Comparison of ENCODE assay signal across 26 cellular contexts in the genomic region with DNA sequence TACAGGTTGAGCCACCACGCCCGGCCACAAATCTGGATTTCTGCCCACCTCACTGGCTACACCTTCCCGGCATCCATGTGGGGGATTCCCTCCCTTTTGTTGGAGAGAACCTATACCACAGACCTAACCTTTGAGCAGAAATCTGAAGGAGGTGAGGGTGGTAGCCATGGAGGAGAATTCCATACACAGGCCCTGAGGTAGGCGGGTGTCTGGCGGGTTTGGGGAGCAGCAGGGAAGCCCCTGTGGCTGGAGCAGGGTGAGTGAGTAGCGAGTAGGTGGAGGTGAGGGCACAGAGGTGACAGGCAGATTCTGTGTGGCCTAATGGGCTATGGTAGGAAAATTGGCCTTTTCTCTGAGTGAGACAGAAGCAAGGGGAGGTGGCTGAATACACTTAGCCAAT. TPM values are rescaled to one million over a fixed set of nuclear protein-coding genes. Genes with fewer than 3 reads are reported as not detected.
DNase-seq lines count a peak whose midpoint lies in the region; ATAC-seq, FAIRE-seq and TF ChIP-seq lines count a peak whose summit lies in the region.
"Had no signal": no experiment of that assay in that cellular context is flagged by ENCODE, and none has a peak within 500 bp of the region (broad histone marks: within the 10 kb centered on the region; RNA-seq: fewer than 3 reads in every experiment).

No MANE protein-coding gene starts in this region.

- H3K9ac ChIP-seq in mesendoderm (ENCODE audit: low read length), result no peak overlapping the region
- H3K9ac ChIP-seq: BLaER1 had no signal

- H3K27me3 ChIP-seq in mesendoderm (ENCODE audit: insufficient read depth, low read length, poor library complexity), result no peaks in the 10 kb centered on the region
- no peaks in the 10 kb centered on the region for H3K27me3 ChIP-seq in dorsolateral prefrontal cortex
- H3K27me3 ChIP-seq: BLaER1, MG63, SJSA1 had no signal

- WGBS in A549 (ENCODE audit: missing lambda C conversion rate), result 95% methylated on average over 6 of the region's 6 CpGs
- no CpG with 5 or more reads among the region's 6 CpGs for WGBS in mesendoderm (ENCODE audit: extremely low coverage, insufficient coverage, low lambda C conversion rate)

- H3K27ac ChIP-seq in A549 (peak overlapping the region in 1 of 2 experiments; percentile 28; a peak in 3 of 6 replicates), mesendoderm (ENCODE audit: low read depth, low read length) (no peak overlapping the region), dorsolateral prefrontal cortex (no peak overlapping the region)
- H3K27ac ChIP-seq: BLaER1, SJSA1 had no signal

- no peak overlapping the region for H2BK5ac ChIP-seq in mesendoderm (ENCODE audit: low read length)

- no peak for FAIRE-seq in A549 (lab: Jason Lieb, UNC)
- FAIRE-seq: GM18507, H54, HTR-8/SVneo had no signal

- H2BK120ac ChIP-seq in mesendoderm (ENCODE audit: low read depth, low read length), result no peak overlapping the region

- peaks cover 38% of the 10 kb centered on the region for H3K4me1 ChIP-seq in A549
- no peaks in the 10 kb centered on the region for H3K4me1 ChIP-seq in mesendoderm (ENCODE audit: control insufficient read depth, low read depth, low read length)
- H3K4me1 ChIP-seq: BLaER1, SJSA1 had no signal

- no peak for TF ChIP-seq EP300 in A549 (IDR thresholded peaks at IDR 0.05)

- H3K36me3 Mint-ChIP-seq in activated CD4-positive, alpha-beta T cell treated with anti-CD3 and anti-CD28 coated beads, Interleukin-2, amount 10 ng/mL, durations not matched to agents 7 days and 5 days (ENCODE audit: low read depth), result peaks cover 47% of the 10 kb centered on the region
- H3K36me3 Mint-ChIP-seq in activated CD4-positive, alpha-beta T cell treated with anti-CD3 and anti-CD28 coated beads, Interleukin-2, amount 10 ng/mL, durations not matched to agents 24 days and 14 days (ENCODE audit: low read depth), result peaks cover 68% of the 10 kb centered on the region
- peaks cover 9% of the 10 kb centered on the region for H3K36me3 Mint-ChIP-seq in T-helper 17 cell (ENCODE audit: low read depth)
- H3K36me3 Mint-ChIP-seq in chondrocyte (ENCODE audit: low read depth), result peaks cover 25% of the 10 kb centered on the region

- no peak overlapping the region for H4K5ac ChIP-seq in mesendoderm (ENCODE audit: low read length)

- H2AK5ac ChIP-seq in mesendoderm (ENCODE audit: low read length), result no peak overlapping the region

- ATAC-seq in A549, result 0 out of 6 replicates have a peak, but pooled peaks of 1 of the 2 experiments have one; percentile 19
- no peak for ATAC-seq in T-helper 17 cell
- ATAC-seq: PC-3, Right ventricle myocardium inferior had no signal

- peak overlapping the region; percentile 25 for H3K56ac ChIP-seq in mesendoderm (ENCODE audit: low read length)

- H3K4me1 Mint-ChIP-seq in activated CD4-positive, alpha-beta T cell treated with anti-CD3 and anti-CD28 coated beads, Interleukin-2, amount 10 ng/mL, durations not matched to agents 7 days and 5 days, result peaks cover 5% of the 10 kb centered on the region
- peaks cover 2% of the 10 kb centered on the region for H3K4me1 Mint-ChIP-seq in activated CD4-positive, alpha-beta T cell treated with anti-CD3 and anti-CD28 coated beads, Interleukin-2, amount 10 ng/mL, durations not matched to agents 24 days and 14 days
- H3K4me1 Mint-ChIP-seq in T-helper 17 cell (peaks cover 12% of the 10 kb centered on the region), chondrocyte (ENCODE audit: low read depth) (peaks cover 2% of the 10 kb centered on the region)

- no peak for DNase-seq in activated CD4-positive, alpha-beta T cell treated with anti-CD3 and anti-CD28 coated beads, Interleukin-2, amount 10 ng/mL, durations not matched to agents 7 days and 5 days
- no peak for DNase-seq in activated CD4-positive, alpha-beta T cell treated with anti-CD3 and anti-CD28 coated beads, Interleukin-2, amount 10 ng/mL, durations not matched to agents 24 days and 14 days
- DNase-seq in A549 (ENCODE audit: low read depth in 1 of 2, low spot score in 1 of 2), result no peak
- no peak for DNase-seq in T-helper 17 cell
- no peak for DNase-seq in mesendoderm
- no peak for DNase-seq in dorsolateral prefrontal cortex
- DNase-seq in chondrocyte (ENCODE audit: low spot score), result no peak
- no peak for DNase-seq in kidney tubule cell (ENCODE audit: low spot score)
- DNase-seq: 8988T; CD4-positive, CD25-positive, alpha-beta regulatory T cell; DMS153; DND-41; KG1; MG63; NCI-H2029 treated with DMSO at 0.1 percent for 48 hours; NCI-H446 treated with DMSO at 0.1 percent for 48 hours; NCI-H526; NCI-H82; NK-92 treated with Interleukin-12 subunit alpha and Interleukin-12 subunit beta, amount 100 ng/mL, for 24 hours; PC-3 had no signal

- peak overlapping the region; percentile 46 for H3K27ac Mint-ChIP-seq in activated CD4-positive, alpha-beta T cell treated with anti-CD3 and anti-CD28 coated beads, Interleukin-2, amount 10 ng/mL, durations not matched to agents 7 days and 5 days
- no peak overlapping the region for H3K27ac Mint-ChIP-seq in activated CD4-positive, alpha-beta T cell treated with anti-CD3 and anti-CD28 coated beads, Interleukin-2, amount 10 ng/mL, durations not matched to agents 24 days and 14 days
- peak overlapping the region; percentile 67 for H3K27ac Mint-ChIP-seq in T-helper 17 cell
- no peak overlapping the region for H3K27ac Mint-ChIP-seq in chondrocyte (ENCODE audit: unreplicated experiment)
- H3K27ac Mint-ChIP-seq: CD4-positive, CD25-positive, alpha-beta regulatory T cell had no signal

- CTCF ChIA-PET in activated CD4-positive, alpha-beta T cell treated with anti-CD3 and anti-CD28 coated beads, Interleukin-2, amount 10 ng/mL, durations not matched to agents 7 days and 5 days (lab: Charles Lee), result interaction anchor here (0.7 to 1.1 kb wide), 2 partner anchors 14 to 222 kb away, joined by 3 to 4 read pairs; no protein-coding TSS in a partner anchor
- CTCF ChIA-PET in A549 (lab: Yijun Ruan, JAX), result interaction anchor here (1.0 to 5.5 kb wide), 4 partner anchors 84 to 226 kb away, joined by 3 to 29 read pairs (median 8); a partner anchor contains a TSS

- H3K4me3 Mint-ChIP-seq in activated CD4-positive, alpha-beta T cell treated with anti-CD3 and anti-CD28 coated beads, Interleukin-2, amount 10 ng/mL, durations not matched to agents 7 days and 5 days, result no peak overlapping the region
- H3K4me3 Mint-ChIP-seq in activated CD4-positive, alpha-beta T cell treated with anti-CD3 and anti-CD28 coated beads, Interleukin-2, amount 10 ng/mL, durations not matched to agents 24 days and 14 days, result no peak overlapping the region
- no peak overlapping the region for H3K4me3 Mint-ChIP-seq in T-helper 17 cell
- H3K4me3 Mint-ChIP-seq in chondrocyte (ENCODE audit: unreplicated experiment), result no peak overlapping the region
- H3K4me3 Mint-ChIP-seq: CD4-positive, CD25-positive, alpha-beta regulatory T cell had no signal

- H3K79me2 ChIP-seq in mesendoderm (ENCODE audit: control insufficient read depth, insufficient read depth, low read length), result peaks cover 1% of the 10 kb centered on the region

- H3K23ac ChIP-seq in mesendoderm (ENCODE audit: low read length), result no peak overlapping the region

- H3K4me2 ChIP-seq in A549 (no peak overlapping the region), mesendoderm (ENCODE audit: low read length) (no peak overlapping the region)
- H3K4me2 ChIP-seq: BLaER1 had no signal

- peaks cover 10% of the 10 kb centered on the region for H3K79me1 ChIP-seq in mesendoderm (ENCODE audit: low read length)

- peaks cover 28% of the 10 kb centered on the region for H3K36me3 ChIP-seq in mesendoderm (ENCODE audit: control insufficient read depth, insufficient read depth, low read length)

- intact Hi-C loops in activated CD4-positive, alpha-beta T cell treated with anti-CD3 and anti-CD28 coated beads, Interleukin-2, amount 10 ng/mL, durations not matched to agents 24 days and 14 days (cut with micrococcal nuclease), result no loop called here
- intact Hi-C loops in dorsolateral prefrontal cortex (cut with DNase I), result no loop called here

- no peak overlapping the region for H2BK15ac ChIP-seq in mesendoderm (replicated peaks; ENCODE audit: low read depth)

- POLR2A ChIA-PET in activated CD4-positive, alpha-beta T cell treated with anti-CD3 and anti-CD28 coated beads, Interleukin-2, amount 10 ng/mL, durations not matched to agents 7 days and 5 days (lab: Charles Lee), result interaction anchor here (0.5 to 0.7 kb wide), 2 partner anchors 11 to 12 kb away, joined by 3 read pairs; a partner anchor contains a TSS
- POLR2A ChIA-PET in A549 (lab: Yijun Ruan, JAX), result interaction anchor here (0.6 to 0.9 kb wide), 2 partner anchors 10 to 11 kb away, joined by 3 to 4 read pairs; a partner anchor contains a TSS

- no peak for TF ChIP-seq RAD21 in A549 (conservative IDR thresholded peaks at IDR 0.05 in 1 of 2, IDR thresholded peaks at IDR 0.05 in 1 of 2)

- no peak overlapping the region for H3K4me3 ChIP-seq in A549
- no peak overlapping the region for H3K4me3 ChIP-seq in mesendoderm (ENCODE audit: low read length)
- H3K4me3 ChIP-seq in dorsolateral prefrontal cortex, result no peak overlapping the region
- H3K4me3 ChIP-seq: BLaER1, MG63, SJSA1 had no signal

- no peak overlapping the region for H3K18ac ChIP-seq in mesendoderm (ENCODE audit: low read length)

- no peak overlapping the region for H3K4ac ChIP-seq in mesendoderm (ENCODE audit: low read depth, low read length)

- TF ChIP-seq CTCF in A549 (IDR thresholded peaks at IDR 0.05) (no peak), dorsolateral prefrontal cortex (IDR thresholded peaks at IDR 0.05 in 54 of 56, conservative IDR thresholded peaks at IDR 0.05 in 2 of 56; ENCODE audit: low read depth in 1 of 56, partially characterized antibody in 56 of 56) (no peak), chondrocyte (IDR thresholded peaks at IDR 0.05) (no peak)

- H4K8ac ChIP-seq in mesendoderm (ENCODE audit: low read depth, low read length), result no peak overlapping the region

- H3K9me3 ChIP-seq in A549 (no peaks in the 10 kb centered on the region), T-helper 17 cell (ENCODE audit: control insufficient read depth, low read length, poor library complexity, severe bottlenecking) (no peaks in the 10 kb centered on the region)
- H3K9me3 ChIP-seq: BLaER1, MG63, SJSA1 had no signal

- H3K27me3 Mint-ChIP-seq in activated CD4-positive, alpha-beta T cell treated with anti-CD3 and anti-CD28 coated beads, Interleukin-2, amount 10 ng/mL, durations not matched to agents 7 days and 5 days, result no peaks in the 10 kb centered on the region
- H3K27me3 Mint-ChIP-seq in activated CD4-positive, alpha-beta T cell treated with anti-CD3 and anti-CD28 coated beads, Interleukin-2, amount 10 ng/mL, durations not matched to agents 24 days and 14 days, result no peaks in the 10 kb centered on the region
- no peaks in the 10 kb centered on the region for H3K27me3 Mint-ChIP-seq in T-helper 17 cell
- H3K27me3 Mint-ChIP-seq in chondrocyte (ENCODE audit: low read depth), result no peaks in the 10 kb centered on the region
- H3K27me3 Mint-ChIP-seq: CD4-positive, CD25-positive, alpha-beta regulatory T cell had no signal

- no peaks in the 10 kb centered on the region for H3K9me3 Mint-ChIP-seq in activated CD4-positive, alpha-beta T cell treated with anti-CD3 and anti-CD28 coated beads, Interleukin-2, amount 10 ng/mL, durations not matched to agents 7 days and 5 days
- no peaks in the 10 kb centered on the region for H3K9me3 Mint-ChIP-seq in activated CD4-positive, alpha-beta T cell treated with anti-CD3 and anti-CD28 coated beads, Interleukin-2, amount 10 ng/mL, durations not matched to agents 24 days and 14 days
- no peaks in the 10 kb centered on the region for H3K9me3 Mint-ChIP-seq in chondrocyte (ENCODE audit: low read depth)
- H3K9me3 Mint-ChIP-seq: CD4-positive, CD25-positive, alpha-beta regulatory T cell had no signal

- TF ChIP-seq POLR2A in A549 (IDR thresholded peaks at IDR 0.05; ENCODE audit: low read length), result no peak

RNA-seq across cellular contexts. Expression of a gene that starts 10.6 kb away (rescaled TPM):
- 100 to 1,000 TPM; 309 to 318 TPM for total RNA-seq in activated CD4-positive, alpha-beta T cell treated with anti-CD3 and anti-CD28 coated beads, Interleukin-2, amount 10 ng/mL, durations not matched to agents 7 days and 5 days
- 321 and 322 TPM in 2 replicates for total RNA-seq in activated CD4-positive, alpha-beta T cell treated with anti-CD3 and anti-CD28 coated beads, Interleukin-2, amount 10 ng/mL, durations not matched to agents 24 days and 14 days
- polyA plus RNA-seq in A549 (2011; rRNA removed), result 419 and 491 TPM in 2 replicates
- polyA plus RNA-seq in A549 (2012; cell fraction: cytosol; rRNA removed), result 1,849 and 2,120 TPM in 2 replicates
- 1,703 and 2,003 TPM in 2 replicates for polyA plus RNA-seq in A549 (2012; cell fraction: nucleus; rRNA removed)
- 910 to 1,057 TPM (median 937 TPM) in 3 replicates for polyA plus RNA-seq in A549 (2017; fragmentation: RNase III; extraction: RNeasy Plus Mini Kit Qiagen cat#74134 plus additional on column Dnase treatment)
- 774 and 844 TPM in 2 replicates for polyA minus RNA-seq in A549 (2011; rRNA and poly(A)+ RNA removed)
- total RNA-seq in T-helper 17 cell, result 100 to 1,000 TPM; 282 to 320 TPM
- polyA plus RNA-seq in mesendoderm (2013, experiment 1 of 2), result 422 TPM
- polyA plus RNA-seq in mesendoderm (2013, experiment 2 of 2), result 421 TPM
- total RNA-seq in dorsolateral prefrontal cortex, result 100 to 1,000 TPM; 165 to 292 (median 241) TPM
- total RNA-seq in chondrocyte, result 177 to 208 TPM (median 185 TPM) in 3 replicates

RNA-seq across cellular contexts. Expression of a gene that starts 11.8 kb away (rescaled TPM):
- total RNA-seq in activated CD4-positive, alpha-beta T cell treated with anti-CD3 and anti-CD28 coated beads, Interleukin-2, amount 10 ng/mL, durations not matched to agents 7 days and 5 days, result 100 to 1,000 TPM; 282 to 313 TPM
- total RNA-seq in activated CD4-positive, alpha-beta T cell treated with anti-CD3 and anti-CD28 coated beads, Interleukin-2, amount 10 ng/mL, durations not matched to agents 24 days and 14 days, result 156 and 172 TPM in 2 replicates
- polyA plus RNA-seq in A549 (2011; rRNA removed) (0.78 and 1.2 TPM in 2 replicates), A549 (2017; fragmentation: RNase III; extraction: RNeasy Plus Mini Kit Qiagen cat#74134 plus additional on column Dnase treatment) (1.3 to 2.6 TPM (median 2.1 TPM) in 3 replicates)
- 1.4 TPM in 2 replicates for polyA plus RNA-seq in A549 (2012; cell fraction: cytosol; rRNA removed)
- polyA plus RNA-seq in A549 (2012; cell fraction: nucleus; rRNA removed), result 7.0 and 8.1 TPM in 2 replicates
- polyA minus RNA-seq in A549 (2011; rRNA and poly(A)+ RNA removed), result 0.33 and 0.44 TPM in 2 replicates
- total RNA-seq in T-helper 17 cell (100 to 1,000 TPM; 298 to 351 TPM), dorsolateral prefrontal cortex (10 to 100 TPM in 10 of 120 experiments, 1 to 10 TPM in 110; 1.2 to 14.7 (median 5.4) TPM), chondrocyte (0.23 to 1.4 TPM (median 1.4 TPM) in 3 replicates)
- polyA plus RNA-seq in mesendoderm (2013, experiment 1 of 2), result 9.1 TPM
- 8.6 TPM for polyA plus RNA-seq in mesendoderm (2013, experiment 2 of 2)
- total RNA-seq: SJSA1 had no signal

RNA-seq across cellular contexts. Expression of a gene that starts 17.9 kb away (rescaled TPM):
- 100 to 1,000 TPM; 337 to 354 TPM for total RNA-seq in activated CD4-positive, alpha-beta T cell treated with anti-CD3 and anti-CD28 coated beads, Interleukin-2, amount 10 ng/mL, durations not matched to agents 7 days and 5 days
- 243 and 257 TPM in 2 replicates for total RNA-seq in activated CD4-positive, alpha-beta T cell treated with anti-CD3 and anti-CD28 coated beads, Interleukin-2, amount 10 ng/mL, durations not matched to agents 24 days and 14 days
- polyA plus RNA-seq in A549 (2011; rRNA removed), result 605 and 614 TPM in 2 replicates
- 1,005 and 1,074 TPM in 2 replicates for polyA plus RNA-seq in A549 (2012; cell fraction: cytosol; rRNA removed)
- polyA plus RNA-seq in A549 (2012; cell fraction: nucleus; rRNA removed), result 3,482 and 4,263 TPM in 2 replicates
- polyA plus RNA-seq in A549 (2017; fragmentation: RNase III; extraction: RNeasy Plus Mini Kit Qiagen cat#74134 plus additional on column Dnase treatment), result 967 to 1,087 TPM (median 1,011 TPM) in 3 replicates
- 488 and 611 TPM in 2 replicates for polyA minus RNA-seq in A549 (2011; rRNA and poly(A)+ RNA removed)
- total RNA-seq in T-helper 17 cell, result 100 to 1,000 TPM; 201 to 205 TPM
- 294 TPM for polyA plus RNA-seq in mesendoderm (2013, experiment 1 of 2)
- 302 TPM for polyA plus RNA-seq in mesendoderm (2013, experiment 2 of 2)
- 100 to 1,000 TPM; 271 to 539 (median 377) TPM for total RNA-seq in dorsolateral prefrontal cortex
- total RNA-seq in chondrocyte, result 641 to 921 TPM (median 917 TPM) in 3 replicates

Comparison
In these comparisons a context has a peak if more than half of its experiments do, and no peak if none do; other contexts are left out.
1. H3K27ac Mint-ChIP-seq: peak in activated CD4-positive, alpha-beta T cell treated with anti-CD3 and anti-CD28 coated beads, Interleukin-2, amount 10 ng/mL, durations not matched to agents 7 days and 5 days (single experiment) and T-helper 17 cell (single experiment); none in activated CD4-positive, alpha-beta T cell treated with anti-CD3 and anti-CD28 coated beads, Interleukin-2, amount 10 ng/mL, durations not matched to agents 24 days and 14 days (single experiment) and chondrocyte (single experiment).